ENCODE assay signal across 9 cellular contexts in genomic region chr3:111539351-111540331, GRCh38. TPM values are rescaled to one million over a fixed set of nuclear protein-coding genes. Genes with fewer than 3 reads are reported as not detected.
DNase-seq lines count a peak whose midpoint lies in the region; ATAC-seq and TF ChIP-seq lines count a peak whose summit lies in the region.
"Had no signal": no experiment of that assay in that cellular context is flagged by ENCODE, and none has a peak within 500 bp of the region (broad histone marks: within the 10 kb centered on the region; RNA-seq: fewer than 3 reads in every experiment).

No MANE protein-coding gene starts in this region.

- H3K4me1 Mint-ChIP-seq in central memory CD8-positive, alpha-beta T cell = peaks cover 53% of the 10 kb centered on the region
- H3K4me1 Mint-ChIP-seq in mesothelial cell of epicardium = peaks cover 52% of the 10 kb centered on the region

- peak overlapping the region; percentile 79 for H3K4me3 Mint-ChIP-seq in central memory CD8-positive, alpha-beta T cell
- no peak overlapping the region for H3K4me3 Mint-ChIP-seq in mesothelial cell of epicardium

- peak; percentile 13 for DNase-seq in SIG-M5 treated with dmso at 0.1 percent for 504 hours (lab: John Stamatoyannopoulos, UW; ENCODE audit: unreplicated experiment)
- DNase-seq in SIG-M5 (lab: John Stamatoyannopoulos, UW) = no peak
- DNase-seq in HFF-Myc (ENCODE audit: extremely low read depth, low read depth) = peak; percentile 17
- peak; percentile 68 for DNase-seq in MM.1S
- peak; percentile 84 for DNase-seq in WERI-Rb-1
- DNase-seq in central memory CD8-positive, alpha-beta T cell (ENCODE audit: low spot score in 2 of 2) = peak; percentile 39 to 49
- DNase-seq in mesothelial cell of epicardium (ENCODE audit: low spot score in 2 of 2, unreplicated experiment in 2 of 2) = peak; percentile 29 to 68
- peak; percentile 35 to 43 for DNase-seq in stimulated activated CD8-positive, alpha-beta memory T cell treated with anti-CD3 and anti-CD28 coated beads, Interleukin-7, amount 100 ng/mL, for 4 hours (ENCODE audit: low read depth in 2 of 2)

- peak overlapping the region; percentile 87 for H3K27ac Mint-ChIP-seq in central memory CD8-positive, alpha-beta T cell (ENCODE audit: low read depth)
- peak overlapping the region; percentile 19 for H3K27ac Mint-ChIP-seq in mesothelial cell of epicardium

- peaks cover 10% of the 10 kb centered on the region for H3F3A ChIP-seq in MM.1S (ENCODE audit: insufficient read depth, low read length)

- H3K4me1 ChIP-seq in MM.1S (ENCODE audit: low read length) = peaks cover 11% of the 10 kb centered on the region

- H3K79me2 ChIP-seq in MM.1S (ENCODE audit: low read length) = no peaks in the 10 kb centered on the region

- peak overlapping the region; percentile 65 for H3K4me2 ChIP-seq in MM.1S (ENCODE audit: low read depth, low read length)

- peaks cover 12% of the 10 kb centered on the region for H3K36me3 Mint-ChIP-seq in central memory CD8-positive, alpha-beta T cell (ENCODE audit: insufficient read depth)
- no peaks in the 10 kb centered on the region for H3K36me3 Mint-ChIP-seq in mesothelial cell of epicardium

- peak; percentile 36 for ATAC-seq in central memory CD8-positive, alpha-beta T cell (replicated peaks; ENCODE audit: extremely low read depth, poor library complexity, severe bottlenecking)

- H3K27me3 ChIP-seq in MM.1S (replicated peaks; ENCODE audit: insufficient read depth, low read length) (peaks cover 21% of the 10 kb centered on the region; the same call in 1 of the 2 replicates), WERI-Rb-1 (ENCODE audit: insufficient read depth, low read depth, severe bottlenecking) (no peaks in the 10 kb centered on the region)

- no peaks in the 10 kb centered on the region for H3K9me2 ChIP-seq in MM.1S (replicated peaks; ENCODE audit: insufficient read depth, low read length)

- H2AFZ ChIP-seq in MM.1S (ENCODE audit: low read length) = no peak overlapping the region

- H3K9me3 ChIP-seq in MM.1S (replicated peaks; ENCODE audit: insufficient read depth, low read length) (no peaks in the 10 kb centered on the region), WERI-Rb-1 (ENCODE audit: severe bottlenecking) (no peaks in the 10 kb centered on the region)

- peak; percentile 84 for TF ChIP-seq CTCF in HFF-Myc (IDR thresholded peaks at IDR 0.05; ENCODE audit: low read depth, low read length, missing control alignments)
- TF ChIP-seq CTCF in MM.1S (IDR thresholded peaks at IDR 0.05; ENCODE audit: low read length) = peak; percentile 89
- TF ChIP-seq CTCF in WERI-Rb-1 (IDR thresholded peaks at IDR 0.05; ENCODE audit: low read depth, low read length) = peak; percentile 89
- TF ChIP-seq CTCF in mesothelial cell of epicardium (IDR thresholded peaks at IDR 0.05; ENCODE audit: unreplicated experiment) = peak; percentile 35

- no peaks in the 10 kb centered on the region for H4K20me1 ChIP-seq in MM.1S (ENCODE audit: insufficient read depth, low read length)

- H3K36me3 ChIP-seq in MM.1S (replicated peaks; ENCODE audit: insufficient read depth, low read length) = no peaks in the 10 kb centered on the region
- no peaks in the 10 kb centered on the region for H3K36me3 ChIP-seq in WERI-Rb-1

- H3K27ac ChIP-seq in MM.1S (ENCODE audit: low read length) (no peak overlapping the region), WERI-Rb-1 (no peak overlapping the region)

- no peaks in the 10 kb centered on the region for H3K27me3 Mint-ChIP-seq in central memory CD8-positive, alpha-beta T cell
- H3K27me3 Mint-ChIP-seq in mesothelial cell of epicardium (ENCODE audit: low read depth) = no peaks in the 10 kb centered on the region

- H3K9ac ChIP-seq in MM.1S (ENCODE audit: low read length) = no peak overlapping the region

- no peaks in the 10 kb centered on the region for H3K9me3 Mint-ChIP-seq in central memory CD8-positive, alpha-beta T cell
- H3K9me3 Mint-ChIP-seq in mesothelial cell of epicardium = no peaks in the 10 kb centered on the region

- H3K4me3 ChIP-seq in HFF-Myc (replicated peaks; ENCODE audit: low read depth, low read length) = no peak overlapping the region
- peak overlapping the region; percentile 23; the same call in 1 of the 2 replicates for H3K4me3 ChIP-seq in MM.1S (ENCODE audit: low read length)
- H3K4me3 ChIP-seq in WERI-Rb-1 (ENCODE audit: low read depth, low read length) = no peak overlapping the region

RNA-seq across cellular contexts. Expression of gene CD96, which starts 2.4 kb away (rescaled TPM):
- 0.20 to 0.27 TPM (median 0.23 TPM) in 3 replicates for total RNA-seq in mesothelial cell of epicardium

RNA-seq across cellular contexts. Expression of gene ZBED2, which starts 55.5 kb away (rescaled TPM):
- not detected in 3 replicates for total RNA-seq in mesothelial cell of epicardium
- total RNA-seq: subcutaneous adipose tissue had no signal

Comparison
In these comparisons a context has a peak if more than half of its experiments do, and no peak if none do; other contexts are left out.
1. CTCF ChIP-seq: peak in every context shown above with its lines; median percentile 89 in MM.1S; 89 in WERI-Rb-1; 84 in HFF-Myc; 35 in mesothelial cell of epicardium.